13 cellular contexts compared by ENCODE assay signal in the genomic region with DNA sequence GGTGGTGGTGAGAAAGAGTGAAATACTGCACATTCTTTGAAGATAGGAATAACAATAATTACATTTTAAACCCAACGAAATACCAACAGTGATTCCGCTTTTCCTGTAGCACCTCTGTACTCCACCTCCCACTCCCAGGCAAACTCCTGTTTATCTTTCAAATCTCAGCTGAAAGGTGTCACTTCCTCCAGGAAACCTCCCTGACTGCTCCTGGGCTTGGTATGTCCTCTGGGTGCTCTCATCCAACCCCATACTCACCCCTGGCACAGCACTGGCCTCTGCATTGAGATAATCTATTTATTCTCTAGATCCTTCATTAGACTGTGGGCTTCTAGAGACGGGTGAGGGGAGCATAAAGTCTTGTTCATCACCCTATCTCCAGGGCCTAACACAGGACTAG.
"Had no signal": no experiment of that assay in that cellular context is flagged by ENCODE, and none has a peak within 500 bp of the region (broad histone marks: within the 10 kb centered on the region; RNA-seq: fewer than 3 reads in every experiment).

No MANE protein-coding gene starts in this region.

- H3K4me1 Mint-ChIP-seq: activated CD4-positive, alpha-beta T cell treated with anti-CD3 and anti-CD28 coated beads for 36 hours; brain; nephron had no signal

- H3K4me1 ChIP-seq: colonic mucosa, heart right ventricle, upper lobe of right lung had no signal

- H3K27me3 Mint-ChIP-seq: activated CD4-positive, alpha-beta T cell treated with anti-CD3 and anti-CD28 coated beads for 36 hours; brain; progenitor cell of endocrine pancreas; stimulated activated naive CD8-positive, alpha-beta T cell treated with anti-CD3 and anti-CD28 coated beads, Interleukin-15, Interleukin-2, amounts not matched to agents 100 ng/mL and 50 ng/mL, for 24 hours had no signal

- H3K4me3 Mint-ChIP-seq: activated CD4-positive, alpha-beta T cell treated with anti-CD3 and anti-CD28 coated beads for 36 hours; brain; nephron; stimulated activated naive CD8-positive, alpha-beta T cell treated with anti-CD3 and anti-CD28 coated beads, Interleukin-15, Interleukin-2, amounts not matched to agents 100 ng/mL and 50 ng/mL, for 24 hours; WTC11 had no signal

- H3K9me3 Mint-ChIP-seq: brain; nephron; stimulated activated naive CD8-positive, alpha-beta T cell treated with anti-CD3 and anti-CD28 coated beads, Interleukin-15, Interleukin-2, amounts not matched to agents 100 ng/mL and 50 ng/mL, for 24 hours; WTC11 had no signal

- H3K36me3 ChIP-seq: colonic mucosa had no signal

- H3K27ac Mint-ChIP-seq: activated CD4-positive, alpha-beta T cell treated with anti-CD3 and anti-CD28 coated beads for 36 hours; brain; nephron; progenitor cell of endocrine pancreas; stimulated activated naive CD8-positive, alpha-beta T cell treated with anti-CD3 and anti-CD28 coated beads, Interleukin-15, Interleukin-2, amounts not matched to agents 100 ng/mL and 50 ng/mL, for 24 hours; WTC11 had no signal

- H3K4me3 ChIP-seq: colonic mucosa, heart right ventricle, upper lobe of right lung had no signal

- H3K27me3 ChIP-seq: colonic mucosa, heart right ventricle, upper lobe of right lung had no signal

- H3K27ac ChIP-seq: colonic mucosa, heart right ventricle, upper lobe of right lung had no signal

- H3K9me3 ChIP-seq: colonic mucosa, heart right ventricle, upper lobe of right lung had no signal

- DNase-seq: activated naive CD4-positive, alpha-beta T cell; central memory CD4-positive, alpha-beta T cell; colonic mucosa; heart right ventricle; occipital lobe; stimulated activated CD4-positive, alpha-beta T cell treated with anti-CD3 and anti-CD28 coated beads, Interleukin-2, amount 100 ng/mL, for 48 hours; upper lobe of right lung had no signal

- H3K36me3 Mint-ChIP-seq: WTC11 had no signal

- ATAC-seq: activated CD4-positive, alpha-beta T cell treated with anti-CD3 and anti-CD28 coated beads for 36 hours had no signal
